8 cellular contexts compared by ENCODE assay signal in the genomic region with DNA sequence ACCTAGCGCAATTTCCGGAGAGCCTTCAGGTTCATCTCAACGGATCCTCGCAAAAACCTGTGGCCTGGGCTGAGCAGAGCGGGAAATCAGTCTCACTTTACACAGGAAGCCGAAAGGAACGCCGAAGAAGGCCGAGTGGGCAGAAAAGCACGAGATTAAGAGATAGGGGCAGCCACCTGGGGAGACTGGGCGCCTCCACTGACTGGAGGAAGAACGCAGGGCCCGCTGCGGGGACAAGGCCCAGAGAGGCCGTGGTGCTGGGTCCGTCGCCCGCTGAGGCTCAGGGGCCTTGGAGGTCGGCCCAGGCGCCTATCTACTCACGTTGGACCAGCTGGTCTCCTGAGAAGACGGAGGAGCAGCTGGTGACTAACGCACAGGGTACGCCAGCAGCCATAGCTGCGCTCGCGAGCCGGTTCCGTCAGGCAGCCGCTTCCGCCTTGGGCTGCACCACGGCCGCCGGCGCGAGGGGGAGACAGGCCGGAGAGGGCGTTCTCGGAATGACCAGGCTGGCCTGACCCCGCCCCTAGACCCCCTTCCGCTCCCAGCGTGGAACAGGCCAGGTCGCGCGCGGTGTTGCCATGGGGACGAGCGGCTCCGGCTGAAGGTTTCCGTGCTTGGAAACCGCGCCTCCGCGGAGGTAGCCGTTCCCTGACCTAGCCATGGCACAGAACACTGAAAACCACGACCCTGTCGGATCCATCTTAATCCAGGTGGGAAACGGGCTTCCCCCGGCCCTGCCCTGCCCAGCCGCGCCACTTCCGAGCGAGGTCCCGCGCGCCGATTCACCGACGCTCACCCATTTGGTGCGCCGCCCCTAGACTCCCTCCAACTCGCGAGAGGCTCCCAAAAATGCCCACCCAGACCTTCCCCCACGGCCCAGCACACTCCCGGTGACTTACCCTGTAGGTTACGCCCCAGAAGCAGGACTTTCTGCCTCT. TPM values are rescaled to one million over a fixed set of nuclear protein-coding genes. Genes with fewer than 3 reads are reported as not detected.
DNase-seq lines count a peak whose midpoint lies in the region; ATAC-seq, FAIRE-seq and TF ChIP-seq lines count a peak whose summit lies in the region.

A gene with protein sequence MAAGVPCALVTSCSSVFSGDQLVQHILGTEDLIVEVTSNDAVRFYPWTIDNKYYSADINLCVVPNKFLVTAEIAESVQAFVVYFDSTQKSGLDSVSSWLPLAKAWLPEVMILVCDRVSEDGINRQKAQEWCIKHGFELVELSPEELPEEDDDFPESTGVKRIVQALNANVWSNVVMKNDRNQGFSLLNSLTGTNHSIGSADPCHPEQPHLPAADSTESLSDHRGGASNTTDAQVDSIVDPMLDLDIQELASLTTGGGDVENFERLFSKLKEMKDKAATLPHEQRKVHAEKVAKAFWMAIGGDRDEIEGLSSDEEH (minus strand): TSS at position 424 of the 938 bp plus-strand sequence. CDS start 30 bp downstream, at position 394.
A gene (plus strand): TSS at position 549 of the 938 bp plus-strand sequence. CDS start 111 bp downstream, at position 660.

- H3K9me3 ChIP-seq in AG04450 (ENCODE audit: control insufficient read depth, insufficient read depth, low read length) (no peaks in the 10 kb centered on the region; the same call in 1 of the 2 replicates), small intestine (ENCODE audit: control insufficient read depth, low read depth) (no peaks in the 10 kb centered on the region)

- H3K27ac ChIP-seq in AG04450 (ENCODE audit: low read depth, low read length) (peak within 1 kb of the TSS; percentile 99), small intestine (ENCODE audit: low read depth in 1 of 2, low read length in 1 of 2) (peak within 1 kb of the TSS; percentile 89 to 97)

- ATAC-seq in GM18907 (IDR thresholded peaks at IDR 0.05; ENCODE audit: unreplicated experiment) (peak; percentile 90), HG03139 (IDR thresholded peaks at IDR 0.05; ENCODE audit: unreplicated experiment) (peak; percentile 94)

- POLR2A ChIA-PET in AG04450 (lab: Yijun Ruan, JAX) = interaction anchor here (0.6 to 1.2 kb wide), 4 partner anchors 14 to 197 kb away, joined by 3 to 4 read pairs (median 4); no protein-coding TSS in a partner anchor

- DNase-seq in AG04450 (ENCODE audit: low read depth, low spot score) = peak; percentile 95
- peak; percentile 72 for DNase-seq in NCI-H2196 treated with DMSO at 0.1 percent for 48 hours (lab: John Stamatoyannopoulos, UW; ENCODE audit: unreplicated experiment)
- peak; percentile 92 for DNase-seq in bronchial epithelial cell (ENCODE audit: low read depth)
- peak; percentile 99 for DNase-seq in iPS-NIHi7 (ENCODE audit: extremely low spot score)
- DNase-seq in small intestine = peak; percentile 96

- H3K36me3 ChIP-seq in bronchial epithelial cell (ENCODE audit: control insufficient read depth, insufficient read depth, low read length) (no peaks in the 10 kb centered on the region), small intestine (ENCODE audit: control insufficient read depth in 2 of 2, insufficient read depth in 2 of 2, low read length in 2 of 2) (no peaks in the 10 kb centered on the region)

- H3K4me1 ChIP-seq in small intestine (ENCODE audit: control insufficient read depth in 2 of 2, insufficient read depth in 1 of 2, low read depth in 1 of 2, low read length in 1 of 2) = peaks cover 0 to 4% of the 10 kb centered on the region in 2 donors

- FAIRE-seq in bronchial epithelial cell (lab: Jason Lieb, UNC) = no peak
- no peak for FAIRE-seq in small intestine (lab: Jason Lieb, UNC)

- CTCF ChIA-PET in AG04450 (lab: Charles Lee) = interaction anchor here (0.5 kb wide), 1 partner anchor 9 kb away, joined by 4 read pairs; no protein-coding TSS in a partner anchor

- 0 to 1% (median 0%) methylated on average over 70 to 76 of the region's 76 CpGs for WGBS in small intestine, 3 donors

- H3K4me3 ChIP-seq in AG04450 (ENCODE audit: low read depth, low read length) = peak within 1 kb of the TSS; percentile 97
- peak within 1 kb of the TSS; percentile 94 for H3K4me3 ChIP-seq in WI38 (ENCODE audit: low read depth, low read length)
- peak within 1 kb of the TSS; percentile 84 for H3K4me3 ChIP-seq in bronchial epithelial cell (ENCODE audit: low read depth, low read length)
- peak within 1 kb of the TSS; percentile 84 to 88 for H3K4me3 ChIP-seq in small intestine (ENCODE audit: low read depth in 1 of 2, low read length in 2 of 2)

- no peak for TF ChIP-seq CTCF in AG04450 (IDR thresholded peaks at IDR 0.05; ENCODE audit: low read depth, low read length)
- TF ChIP-seq CTCF in WI38 (IDR thresholded peaks at IDR 0.05; ENCODE audit: low read depth, low read length) = no peak
- no peak for TF ChIP-seq CTCF in bronchial epithelial cell (IDR thresholded peaks at IDR 0.05; ENCODE audit: insufficient read depth, low read length, severe bottlenecking)

- H3K27me3 ChIP-seq in AG04450 (ENCODE audit: control insufficient read depth, insufficient read depth, low read length) (no peaks in the 10 kb centered on the region), bronchial epithelial cell (ENCODE audit: control insufficient read depth, insufficient read depth, low read length) (no peaks in the 10 kb centered on the region), small intestine (ENCODE audit: control insufficient read depth in 2 of 2, insufficient read depth in 2 of 2, low read length in 2 of 2) (no peaks in the 10 kb centered on the region)

RNA-seq across cellular contexts. Expression of the first gene that starts in this region (rescaled TPM):
- polyA plus RNA-seq in AG04450 (2011; rRNA removed) (49.1 and 58.0 TPM in 2 replicates), small intestine (10 to 100 TPM; 23.0 to 27.9 (median 24.6) TPM)
- polyA minus RNA-seq in AG04450 (2011; rRNA and poly(A)+ RNA removed) = 53.7 and 62.4 TPM in 2 replicates
- total RNA-seq in bronchial epithelial cell = 77.1 and 90.8 TPM in 2 replicates

RNA-seq across cellular contexts. Expression of the second gene that starts in this region (rescaled TPM):
- polyA plus RNA-seq in AG04450 (2011; rRNA removed) = 0.95 and 1.1 TPM in 2 replicates
- polyA minus RNA-seq in AG04450 (2011; rRNA and poly(A)+ RNA removed) = 3.4 and 3.5 TPM in 2 replicates
- 1.1 and 2.9 TPM in 2 replicates for total RNA-seq in bronchial epithelial cell
- polyA plus RNA-seq in small intestine = under 1 TPM in 2 of 3 donors, not detected in 1; 0.27 to 0.36 TPM

Comparison
In these comparisons a context has a peak if more than half of its experiments do, and no peak if none do; other contexts are left out.
1. Peak in every context shown above with its lines: DNase-seq, ATAC-seq, H3K4me3 ChIP-seq and H3K27ac ChIP-seq.